Comparison of ENCODE assay signal across 8 cellular contexts in genomic region chr1:1943834-1944570, GRCh38. TPM values are rescaled to one million over a fixed set of nuclear protein-coding genes. Genes with fewer than 3 reads are reported as not detected.
A peak's percentile ranks its signal among the peaks of the same experiment; 100 is the strongest.
DNase-seq lines count a peak whose midpoint lies in the region; ATAC-seq and TF ChIP-seq lines count a peak whose summit lies in the region.

No MANE protein-coding gene starts in this region.

- no peak overlapping the region for H2AFZ ChIP-seq in H9 (ENCODE audit: low read length)

- H3K27me3 ChIP-seq in H9 (ENCODE audit: insufficient read depth, low read length) (no peaks in the 10 kb centered on the region), left ventricle myocardium inferior (ENCODE audit: low read depth) (peaks cover 67% of the 10 kb centered on the region), gastrocnemius medialis (peaks cover 8 to 14% (median 12%) of the 10 kb centered on the region in 3 donors)

- CTCF ChIA-PET in activated naive CD4-positive, alpha-beta T cell treated with anti-CD3 and anti-CD28 coated beads for 36 hours (lab: Charles Lee): interaction anchor here (0.6 to 2.1 kb wide), 8 partner anchors 12 to 230 kb away, joined by 3 to 9 read pairs (median 4); no protein-coding TSS in a partner anchor

- H4K20me1 ChIP-seq in H9 (ENCODE audit: control insufficient read depth, insufficient read depth, insufficient read length): peaks cover 3% of the 10 kb centered on the region

- H3K27me3 Mint-ChIP-seq in H9 (ENCODE audit: low read depth): peaks cover 2% of the 10 kb centered on the region
- H3K27me3 Mint-ChIP-seq in activated naive CD4-positive, alpha-beta T cell treated with anti-CD3 and anti-CD28 coated beads for 36 hours (ENCODE audit: low read depth): no peaks in the 10 kb centered on the region

- no peak overlapping the region for H2BK120ac ChIP-seq in H9 (ENCODE audit: low read depth, low read length, poor library complexity, severe bottlenecking)

- no peak overlapping the region for H4K91ac ChIP-seq in H9 (ENCODE audit: insufficient read length, low read depth, low read length)

- no peak for TF ChIP-seq POLR2A in gastrocnemius medialis (IDR thresholded peaks at IDR 0.05)

- in situ Hi-C loops in gastrocnemius medialis (cut with MboI; ENCODE audit: low sequenced_read_pairs in 4 of 4): loop anchor here in 1 of 4 donors (10.0 kb wide), 1 partner anchor 101 kb away; no protein-coding TSS in a partner anchor

- no peaks in the 10 kb centered on the region for H3K79me2 ChIP-seq in H9 (ENCODE audit: insufficient read depth, low read length)

- H3K4me3 ChIP-seq in left ventricle myocardium inferior: peak overlapping the region; percentile 17
- H3K4me3 ChIP-seq in gastrocnemius medialis: no peak overlapping the region

- no peaks in the 10 kb centered on the region for H3K23me2 ChIP-seq in H9 (ENCODE audit: insufficient read length, low read depth, low read length, poor library complexity, severe bottlenecking)

- H3K9me3 ChIP-seq in H9 (ENCODE audit: control insufficient read depth, low read depth, low read length) (no peaks in the 10 kb centered on the region), left ventricle myocardium inferior (replicated peaks) (no peaks in the 10 kb centered on the region), gastrocnemius medialis (no peaks in the 10 kb centered on the region)

- ATAC-seq in gastrocnemius medialis (no peak), GM18867 (IDR thresholded peaks at IDR 0.05; ENCODE audit: unreplicated experiment) (no peak)

- no peak overlapping the region for H4K8ac ChIP-seq in H9 (replicated peaks; ENCODE audit: insufficient read length, low read depth, low read length)

- H3K27ac ChIP-seq in H9 (ENCODE audit: insufficient read length, low read depth, low read length) (no peak overlapping the region), left ventricle myocardium inferior (replicated peaks) (no peak overlapping the region), gastrocnemius medialis (no peak overlapping the region)

- H3K4ac ChIP-seq in H9 (ENCODE audit: low read depth, low read length): no peak overlapping the region

- no peak overlapping the region for H3K14ac ChIP-seq in H9 (ENCODE audit: insufficient read depth, low read length)

- no peaks in the 10 kb centered on the region for H3K36me3 Mint-ChIP-seq in H9 (ENCODE audit: insufficient read depth in 1 of 3, low read depth in 3 of 3)
- no peaks in the 10 kb centered on the region for H3K36me3 Mint-ChIP-seq in activated naive CD4-positive, alpha-beta T cell treated with anti-CD3 and anti-CD28 coated beads for 36 hours (ENCODE audit: low read depth)

- H3K23ac ChIP-seq in H9 (ENCODE audit: insufficient read length, low read depth, low read length): no peak overlapping the region

- H2AK5ac ChIP-seq in H9 (ENCODE audit: insufficient read length, low read length): no peak overlapping the region

- no peak overlapping the region for H3K18ac ChIP-seq in H9 (ENCODE audit: insufficient read length, low read depth, low read length)

- H3K4me3 Mint-ChIP-seq in H9: peak overlapping the region; percentile 21 to 50; a peak in 1 of 5 replicates
- H3K4me3 Mint-ChIP-seq in activated naive CD4-positive, alpha-beta T cell treated with anti-CD3 and anti-CD28 coated beads for 36 hours: no peak overlapping the region

- peaks cover 4 to 6% of the 10 kb centered on the region in 2 experiments; a peak in 3 of 4 replicates for H3K4me1 Mint-ChIP-seq in H9
- peaks cover 3% of the 10 kb centered on the region for H3K4me1 Mint-ChIP-seq in activated naive CD4-positive, alpha-beta T cell treated with anti-CD3 and anti-CD28 coated beads for 36 hours (ENCODE audit: low read depth)

- no peak overlapping the region for H2BK12ac ChIP-seq in H9 (ENCODE audit: insufficient read length, low read depth, low read length)

- no peaks in the 10 kb centered on the region for H3K79me1 ChIP-seq in H9 (ENCODE audit: insufficient read depth, low read depth, low read length, poor library complexity, severe bottlenecking)

- no CpG with 5 or more reads among the region's 37 CpGs for WGBS in H9 (ENCODE audit: extremely low coverage, insufficient read length, low lambda C conversion rate)

- intact Hi-C loops in activated naive CD4-positive, alpha-beta T cell treated with anti-CD3 and anti-CD28 coated beads for 36 hours (cut with micrococcal nuclease): loop anchor here (1.0 kb wide), 1 partner anchor 102 kb away; no protein-coding TSS in a partner anchor
- intact Hi-C loops in left ventricle myocardium inferior (cut with micrococcal nuclease): no loop called here
- intact Hi-C loops in gastrocnemius medialis (cut with DNase I; ENCODE audit: low total_unique reads): loop anchor here (1.0 kb wide), 1 partner anchor 100 kb away; no protein-coding TSS in a partner anchor

- no peak overlapping the region for H2BK15ac ChIP-seq in H9 (ENCODE audit: low read depth, low read length)

- H3K56ac ChIP-seq in H9 (ENCODE audit: insufficient read length, low read depth, low read length): no peak overlapping the region

- H3K4me1 ChIP-seq in H9 (ENCODE audit: insufficient read depth, low read length): no peaks in the 10 kb centered on the region
- H3K4me1 ChIP-seq in left ventricle myocardium inferior: peaks cover 15% of the 10 kb centered on the region
- H3K4me1 ChIP-seq in gastrocnemius medialis: peaks cover 0 to 3% of the 10 kb centered on the region in 2 donors

- H3K4me2 ChIP-seq in H9 (ENCODE audit: insufficient read depth, insufficient read length, low read length): peak overlapping the region; percentile 15

- H3K36me3 ChIP-seq in left ventricle myocardium inferior: no peaks in the 10 kb centered on the region
- no peaks in the 10 kb centered on the region for H3K36me3 ChIP-seq in gastrocnemius medialis

- H3T11ph ChIP-seq in H9 (ENCODE audit: low read length): no peak overlapping the region

- H2BK5ac ChIP-seq in H9 (ENCODE audit: insufficient read length, low read length): no peak overlapping the region

- TF ChIP-seq CTCF in AG09319 (IDR thresholded peaks at IDR 0.05; ENCODE audit: low read depth, low read length) (peak; percentile 83), H9 (conservative IDR thresholded peaks at IDR 0.05) (peak; percentile 96), left ventricle myocardium inferior (IDR thresholded peaks at IDR 0.05; ENCODE audit: borderline replicate concordance) (peak; percentile 94), gastrocnemius medialis (IDR thresholded peaks at IDR 0.05 in 4 of 5, conservative IDR thresholded peaks at IDR 0.05 in 1 of 5) (peak; percentile 54 to 92 (median 78))

- H2BK20ac ChIP-seq in H9 (ENCODE audit: low read depth, low read length, poor library complexity, severe bottlenecking): no peak overlapping the region

- DNase-seq in AG09319 (ENCODE audit: extremely low read depth, low read depth): no peak
- DNase-seq in H9: peak; percentile 83
- peak; percentile 71 for DNase-seq in RPMI8226
- peak; percentile 57 for DNase-seq in activated naive CD4-positive, alpha-beta T cell treated with anti-CD3 and anti-CD28 coated beads for 36 hours
- DNase-seq in left ventricle myocardium inferior: no peak
- DNase-seq in gastrocnemius medialis: no peak
- DNase-seq in epidermal melanocyte (ENCODE audit: insufficient read length, low spot score): no peak

- H3K9me3 Mint-ChIP-seq in H9: peaks cover 0 to 2% of the 10 kb centered on the region in 2 experiments; a peak in 1 of 5 replicates
- no peaks in the 10 kb centered on the region for H3K9me3 Mint-ChIP-seq in activated naive CD4-positive, alpha-beta T cell treated with anti-CD3 and anti-CD28 coated beads for 36 hours

- H3K27ac Mint-ChIP-seq in H9: peak overlapping the region in 1 of 3 experiments; percentile 44; a peak in 1 of 7 replicates
- H3K27ac Mint-ChIP-seq in activated naive CD4-positive, alpha-beta T cell treated with anti-CD3 and anti-CD28 coated beads for 36 hours: no peak overlapping the region

- no peak overlapping the region for H4K5ac ChIP-seq in H9 (ENCODE audit: insufficient read length, low read depth, low read length)

- no peak overlapping the region for H3K9ac ChIP-seq in H9 (ENCODE audit: extremely low read depth, insufficient read length, low read length)

RNA-seq across cellular contexts. Expression of gene TMEM52, which starts 24.9 kb away (rescaled TPM):
- total RNA-seq in H9 (2021) (9.6 and 11.3 TPM in 2 replicates), left ventricle myocardium inferior (0.47 TPM), gastrocnemius medialis (100 to 1,000 TPM in 1 of 4 donors, 10 to 100 TPM in 3; 43.3 to 155 (median 67.2) TPM)
- total RNA-seq in activated naive CD4-positive, alpha-beta T cell treated with anti-CD3 and anti-CD28 coated beads for 36 hours: under 1 TPM in 1 of 2 experiments, not detected in 1; 0.99 TPM

RNA-seq across cellular contexts. Expression of gene CALML6, which starts 28.9 kb away (rescaled TPM):
- total RNA-seq in H9 (2021) (1.4 and 1.7 TPM in 2 replicates), left ventricle myocardium inferior (not detected), gastrocnemius medialis (1 to 10 TPM in 2 of 4 donors, not detected in 2; 4.8 to 7.0 TPM)
- under 1 TPM; 0.41 to 0.86 TPM for total RNA-seq in activated naive CD4-positive, alpha-beta T cell treated with anti-CD3 and anti-CD28 coated beads for 36 hours

RNA-seq across cellular contexts. Expression of gene GNB1, which starts 53.1 kb away (rescaled TPM):
- total RNA-seq in H9 (2021): 382 and 400 TPM in 2 replicates
- 100 to 1,000 TPM; 326 to 351 TPM for total RNA-seq in activated naive CD4-positive, alpha-beta T cell treated with anti-CD3 and anti-CD28 coated beads for 36 hours
- total RNA-seq in left ventricle myocardium inferior: 158 TPM
- total RNA-seq in gastrocnemius medialis: 10 to 100 TPM; 29.9 to 44.1 (median 37.2) TPM

RNA-seq across cellular contexts. Expression of gene CFAP74, which starts 59.6 kb away (rescaled TPM):
- total RNA-seq in H9 (2021): 0.28 and 0.44 TPM in 2 replicates
- total RNA-seq in activated naive CD4-positive, alpha-beta T cell treated with anti-CD3 and anti-CD28 coated beads for 36 hours: not detected
- total RNA-seq in left ventricle myocardium inferior: not detected
- not detected for total RNA-seq in gastrocnemius medialis

Comparison
In these comparisons a context has a peak if more than half of its experiments do, and no peak if none do; other contexts are left out.
1. DNase-seq: peak in H9 (single experiment), RPMI8226 (single experiment) and activated naive CD4-positive, alpha-beta T cell treated with anti-CD3 and anti-CD28 coated beads for 36 hours (single experiment); none in AG09319 (single experiment), left ventricle myocardium inferior (single experiment), gastrocnemius medialis (0 of 2) and epidermal melanocyte (single experiment).
2. Peak in every context shown above with its lines, with median percentiles within 50 percentile points of each other: CTCF ChIP-seq.